ENCODE assay signal across 19 cellular contexts in genomic region chr14:34593740-34594375, GRCh38. TPM values are rescaled to one million over a fixed set of nuclear protein-coding genes. Genes with fewer than 3 reads are reported as not detected.
DNase-seq lines count a peak whose midpoint lies in the region; ATAC-seq and TF ChIP-seq lines count a peak whose summit lies in the region.
"Had no signal": no experiment of that assay in that cellular context is flagged by ENCODE, and none has a peak within 500 bp of the region (broad histone marks: within the 10 kb centered on the region; RNA-seq: fewer than 3 reads in every experiment).

No MANE protein-coding gene starts in this region.

- H3K9ac ChIP-seq in MM.1S (ENCODE audit: low read length): no peak overlapping the region
- H3K9ac ChIP-seq: parathyroid adenoma had no signal

- H3K9me3 Mint-ChIP-seq in chondrocyte (ENCODE audit: low read depth): no peaks in the 10 kb centered on the region
- H3K9me3 Mint-ChIP-seq: activated T-helper 17 cell treated with anti-CD3 and anti-CD28 coated beads, Interleukin-2, amount 50 U/mL, for 72 hours; CD14-positive monocyte had no signal

- H3K4me2 ChIP-seq in MM.1S (ENCODE audit: low read depth, low read length): no peak overlapping the region
- H3K4me2 ChIP-seq: PC-9 had no signal

- ATAC-seq in HG02840 (IDR thresholded peaks at IDR 0.05; ENCODE audit: low FRiP score, unreplicated experiment): no peak
- ATAC-seq: activated T-helper 17 cell treated with anti-CD3 and anti-CD28 coated beads, Interleukin-2, amount 50 U/mL, for 72 hours had no signal

- H3K27ac ChIP-seq in tibial nerve: peak overlapping the region in 2 of 4 donors; percentile 57 to 73
- no peak overlapping the region for H3K27ac ChIP-seq in MM.1S (ENCODE audit: low read length)
- H3K27ac ChIP-seq: 22Rv1, parathyroid adenoma, PC-9 had no signal

- peak; percentile 33 for DNase-seq in activated CD8-positive, alpha-beta memory T cell treated with anti-CD3 and anti-CD28 coated beads, Interleukin-2, amount 50 U/mL, for 48 hours
- no peak for DNase-seq in activated CD8-positive, alpha-beta memory T cell treated with anti-CD3 and anti-CD28 coated beads, Interleukin-2, amount 50 U/mL, for 4 hours
- peak; percentile 21 for DNase-seq in chondrocyte (ENCODE audit: low spot score)
- peak; percentile 47 for DNase-seq in mesenteric fat pad (ENCODE audit: low spot score)
- peak; percentile 34 to 60 for DNase-seq in tibial nerve (ENCODE audit: low spot score in 2 of 2)
- no peak for DNase-seq in MM.1S
- DNase-seq in G401 (ENCODE audit: low spot score): no peak
- DNase-seq: activated CD8-positive, alpha-beta memory T cell treated with anti-CD3 and anti-CD28 coated beads for 24 hours; amygdala; cortex of kidney; NCI-H226; PC-9; stimulated activated CD4-positive, alpha-beta T cell treated with anti-CD3 and anti-CD28 coated beads, Interleukin-4, amount 100 ng/mL, for 4 hours had no signal

- TF ChIP-seq POLR2A in tibial nerve (IDR thresholded peaks at IDR 0.05): no peak

- no peaks in the 10 kb centered on the region for H4K20me1 ChIP-seq in MM.1S (ENCODE audit: insufficient read depth, low read length)

- peak in 1 of 2 donors; percentile 70 for TF ChIP-seq EP300 in tibial nerve (IDR thresholded peaks at IDR 0.05)

- in situ Hi-C loops in G401 (cut with HindIII; ENCODE audit: low sequenced_read_pairs): no loop called here

- H3K27ac Mint-ChIP-seq in chondrocyte (ENCODE audit: unreplicated experiment): peak overlapping the region; percentile 79
- H3K27ac Mint-ChIP-seq: activated T-helper 17 cell treated with anti-CD3 and anti-CD28 coated beads, Interleukin-2, amount 50 U/mL, for 72 hours had no signal

- no peak overlapping the region for H2AFZ ChIP-seq in MM.1S (ENCODE audit: low read length)
- H2AFZ ChIP-seq: parathyroid adenoma, PC-9 had no signal

- H3K27me3 ChIP-seq in tibial nerve: no peaks in the 10 kb centered on the region
- H3K27me3 ChIP-seq in MM.1S (replicated peaks; ENCODE audit: insufficient read depth, low read length): no peaks in the 10 kb centered on the region

- H3K4me3 ChIP-seq in tibial nerve: no peak overlapping the region
- H3K4me3 ChIP-seq in MM.1S (ENCODE audit: low read length): no peak overlapping the region
- H3K4me3 ChIP-seq: lung, PC-9 had no signal

- WGBS in tibial nerve, 2 donors: 80 to 82% methylated on average over 11 of the region's 11 CpGs

- TF ChIP-seq CTCF in chondrocyte (IDR thresholded peaks at IDR 0.05): no peak
- no peak for TF ChIP-seq CTCF in tibial nerve (IDR thresholded peaks at IDR 0.05)
- no peak for TF ChIP-seq CTCF in MM.1S (IDR thresholded peaks at IDR 0.05; ENCODE audit: low read length)

- no peak overlapping the region for H3K4me3 Mint-ChIP-seq in chondrocyte (ENCODE audit: unreplicated experiment)
- H3K4me3 Mint-ChIP-seq: activated T-helper 17 cell treated with anti-CD3 and anti-CD28 coated beads, Interleukin-2, amount 50 U/mL, for 72 hours; CD14-positive monocyte had no signal

- peaks cover 12% of the 10 kb centered on the region for H3K4me1 Mint-ChIP-seq in chondrocyte (ENCODE audit: low read depth)
- H3K4me1 Mint-ChIP-seq: activated T-helper 17 cell treated with anti-CD3 and anti-CD28 coated beads, Interleukin-2, amount 50 U/mL, for 72 hours; CD14-positive monocyte had no signal

- H3K9me3 ChIP-seq in tibial nerve (no peaks in the 10 kb centered on the region), MM.1S (replicated peaks; ENCODE audit: insufficient read depth, low read length) (no peaks in the 10 kb centered on the region)

- peaks cover 0 to 14% (median 0%) of the 10 kb centered on the region in 4 donors for H3K4me1 ChIP-seq in tibial nerve
- no peaks in the 10 kb centered on the region for H3K4me1 ChIP-seq in MM.1S (ENCODE audit: low read length)
- H3K4me1 ChIP-seq: parathyroid adenoma had no signal

- no peaks in the 10 kb centered on the region for H3K9me2 ChIP-seq in MM.1S (replicated peaks; ENCODE audit: insufficient read depth, low read length)

- peaks cover 44% of the 10 kb centered on the region for H3K36me3 Mint-ChIP-seq in chondrocyte (ENCODE audit: low read depth)

- H3K36me3 ChIP-seq in tibial nerve (peaks cover 0 to 100% (median 27%) of the 10 kb centered on the region in 3 donors), MM.1S (replicated peaks; ENCODE audit: insufficient read depth, low read length) (no peaks in the 10 kb centered on the region; the same call in 1 of the 2 replicates)

- H3K27me3 Mint-ChIP-seq in chondrocyte (ENCODE audit: low read depth): no peaks in the 10 kb centered on the region
- H3K27me3 Mint-ChIP-seq: activated T-helper 17 cell treated with anti-CD3 and anti-CD28 coated beads, Interleukin-2, amount 50 U/mL, for 72 hours had no signal

- no peaks in the 10 kb centered on the region for H3K79me2 ChIP-seq in MM.1S (ENCODE audit: low read length)

- no peaks in the 10 kb centered on the region for H3F3A ChIP-seq in MM.1S (ENCODE audit: insufficient read depth, low read length)

RNA-seq across cellular contexts. Expression of gene SNX6, which starts 36.1 kb away (rescaled TPM):
- total RNA-seq in chondrocyte (72.6 to 93.5 TPM (median 91.7 TPM) in 3 replicates), mesenteric fat pad (97.4 TPM), tibial nerve (100 to 1,000 TPM in 1 of 4 donors, 10 to 100 TPM in 3; 60.8 to 118 (median 80.5) TPM)
- total RNA-seq in G401 (2014; rRNA removed; shearing (Covaris generic)): 81.6 and 113 TPM in 2 replicates

RNA-seq across cellular contexts. Expression of gene EAPP, which starts 54.4 kb away (rescaled TPM):
- total RNA-seq in chondrocyte (22.8 to 27.9 TPM (median 27.0 TPM) in 3 replicates), mesenteric fat pad (22.1 TPM), tibial nerve (10 to 100 TPM; 28.8 to 52.4 (median 37.3) TPM)
- total RNA-seq in G401 (2014; rRNA removed; shearing (Covaris generic)): 49.2 and 53.8 TPM in 2 replicates

Comparison
In these comparisons a context has a peak if more than half of its experiments do, and no peak if none do; other contexts are left out.
1. DNase-seq: peak in activated CD8-positive, alpha-beta memory T cell treated with anti-CD3 and anti-CD28 coated beads, Interleukin-2, amount 50 U/mL, for 48 hours (single experiment), chondrocyte (single experiment), mesenteric fat pad (single experiment) and tibial nerve (2 of 2); none in activated CD8-positive, alpha-beta memory T cell treated with anti-CD3 and anti-CD28 coated beads, Interleukin-2, amount 50 U/mL, for 4 hours (single experiment), MM.1S (single experiment) and G401 (single experiment).